In the genomic region with DNA sequence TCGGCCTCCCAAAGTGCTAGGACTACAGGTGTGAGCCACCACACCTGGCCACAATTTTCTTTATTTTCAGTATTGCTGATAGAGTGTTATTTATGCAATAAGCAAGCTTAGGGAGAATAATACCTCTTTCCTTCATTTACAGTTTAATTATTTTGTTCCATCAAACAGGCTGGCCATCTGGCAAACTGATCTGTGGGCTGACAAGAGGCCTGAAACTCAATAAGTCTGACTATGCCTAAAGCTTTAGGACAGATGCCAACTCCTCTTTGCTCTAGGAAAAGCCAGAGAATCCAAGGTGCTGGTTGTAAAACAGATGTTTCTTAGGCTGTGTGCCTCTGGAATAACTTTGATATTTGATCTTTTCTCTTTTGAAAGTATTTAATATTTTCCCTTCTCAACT, we compare ENCODE assay signal across 1 cellular context.
TF ChIP-seq lines count a peak whose summit lies in the region.

No MANE protein-coding gene starts in this region.

TF ChIP-seq in IMR-90, 13 proteins besides CTCF, POLR2A, EP300 and RAD21 (continued from another document):
- TF ChIP-seq, protein P1, sequence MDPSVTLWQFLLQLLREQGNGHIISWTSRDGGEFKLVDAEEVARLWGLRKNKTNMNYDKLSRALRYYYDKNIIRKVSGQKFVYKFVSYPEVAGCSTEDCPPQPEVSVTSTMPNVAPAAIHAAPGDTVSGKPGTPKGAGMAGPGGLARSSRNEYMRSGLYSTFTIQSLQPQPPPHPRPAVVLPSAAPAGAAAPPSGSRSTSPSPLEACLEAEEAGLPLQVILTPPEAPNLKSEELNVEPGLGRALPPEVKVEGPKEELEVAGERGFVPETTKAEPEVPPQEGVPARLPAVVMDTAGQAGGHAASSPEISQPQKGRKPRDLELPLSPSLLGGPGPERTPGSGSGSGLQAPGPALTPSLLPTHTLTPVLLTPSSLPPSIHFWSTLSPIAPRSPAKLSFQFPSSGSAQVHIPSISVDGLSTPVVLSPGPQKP (IDR thresholded peaks at IDR 0.05; ENCODE audit: borderline replicate concordance, low read depth, low read length): no peak
- TF ChIP-seq CHD1 (IDR thresholded peaks at IDR 0.05; ENCODE audit: low read depth, low read length) (no peak), BHLHE40 (IDR thresholded peaks at IDR 0.05; ENCODE audit: low read depth, low read length) (no peak), SMC3 (IDR thresholded peaks at IDR 0.05; ENCODE audit: low read depth, low read length) (no peak), MXI1 (IDR thresholded peaks at IDR 0.05; ENCODE audit: borderline replicate concordance, low read depth, low read length) (no peak), NFE2L2 (IDR thresholded peaks at IDR 0.05; ENCODE audit: low read depth, low read length) (no peak), MAZ (IDR thresholded peaks at IDR 0.05; ENCODE audit: borderline replicate concordance, low read depth, low read length) (no peak), FOS (IDR thresholded peaks at IDR 0.05; ENCODE audit: low read depth, low read length) (no peak)
- TF ChIP-seq, protein P2, sequence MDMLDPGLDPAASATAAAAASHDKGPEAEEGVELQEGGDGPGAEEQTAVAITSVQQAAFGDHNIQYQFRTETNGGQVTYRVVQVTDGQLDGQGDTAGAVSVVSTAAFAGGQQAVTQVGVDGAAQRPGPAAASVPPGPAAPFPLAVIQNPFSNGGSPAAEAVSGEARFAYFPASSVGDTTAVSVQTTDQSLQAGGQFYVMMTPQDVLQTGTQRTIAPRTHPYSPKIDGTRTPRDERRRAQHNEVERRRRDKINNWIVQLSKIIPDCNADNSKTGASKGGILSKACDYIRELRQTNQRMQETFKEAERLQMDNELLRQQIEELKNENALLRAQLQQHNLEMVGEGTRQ (IDR thresholded peaks at IDR 0.05; ENCODE audit: low read depth, low read length): no peak
TF ChIP-seq in IMR-90: peak in this region for 0.
